Comparison of ENCODE assay signal across 8 cellular contexts in genomic region chr6:163711615-163712568, GRCh38.
DNase-seq lines count a peak whose midpoint lies in the region; ATAC-seq, FAIRE-seq and TF ChIP-seq lines count a peak whose summit lies in the region.

No MANE protein-coding gene starts in this region.

- H3K9me3 Mint-ChIP-seq in stimulated activated memory B cell treated with anti-CD40 and anti-IgM and Interleukin-4, amounts not matched to agents 10 μg/mL and 1 μg/mL and 100 μg/mL, for 72 hours = no peaks in the 10 kb centered on the region

- peak; percentile 41 for ATAC-seq in HG02642 (IDR thresholded peaks at IDR 0.05; ENCODE audit: poor library complexity, unreplicated experiment)
- peak; percentile 78 for ATAC-seq in Right ventricle myocardium superior (ENCODE audit: poor library complexity)
- ATAC-seq in stimulated activated memory B cell treated with anti-CD40 and anti-IgM and Interleukin-4, amounts not matched to agents 10 μg/mL and 1 μg/mL and 100 μg/mL, for 72 hours = peak; percentile 82

- intact Hi-C loops in Right ventricle myocardium superior (cut with DNase I) = no loop called here

- H3K36me3 Mint-ChIP-seq in stimulated activated memory B cell treated with anti-CD40 and anti-IgM and Interleukin-4, amounts not matched to agents 10 μg/mL and 1 μg/mL and 100 μg/mL, for 72 hours = no peaks in the 10 kb centered on the region

- FAIRE-seq in GM12892 (lab: Jason Lieb, UNC) = peak; percentile 81

- DNase-seq in GM12892 (ENCODE audit: insufficient read length) (peak; percentile 40), SK-N-DZ (ENCODE audit: low spot score) (peak; percentile 70), Right ventricle myocardium superior (peak; percentile 93), ACHN (no peak)
- DNase-seq in stimulated activated CD4-positive, alpha-beta T cell treated with anti-CD3 and anti-CD28 coated beads, Interleukin-1b, Interleukin-23, amount 100 ng/mL, for 48 hours = no peak
- no peak for DNase-seq in stimulated activated CD8-positive, alpha-beta memory T cell treated with anti-CD3 and anti-CD28 coated beads, Interleukin-4, amount 100 ng/mL, for 48 hours

- peak overlapping the region; percentile 44 for H3K4me3 Mint-ChIP-seq in stimulated activated memory B cell treated with anti-CD40 and anti-IgM and Interleukin-4, amounts not matched to agents 10 μg/mL and 1 μg/mL and 100 μg/mL, for 72 hours

- in situ Hi-C loops in ACHN (cut with HindIII; ENCODE audit: low pct_ligation_motif_present, low pct_unique_long_range_greater_than_20kb, low sequenced_read_pairs) = no loop called here

- H3K27ac Mint-ChIP-seq in stimulated activated memory B cell treated with anti-CD40 and anti-IgM and Interleukin-4, amounts not matched to agents 10 μg/mL and 1 μg/mL and 100 μg/mL, for 72 hours = peak overlapping the region; percentile 9

- peaks cover 83% of the 10 kb centered on the region for H3K4me1 Mint-ChIP-seq in stimulated activated memory B cell treated with anti-CD40 and anti-IgM and Interleukin-4, amounts not matched to agents 10 μg/mL and 1 μg/mL and 100 μg/mL, for 72 hours

- TF ChIP-seq POLR2A in GM12892 (IDR thresholded peaks at IDR 0.05; ENCODE audit: low read depth, low read length) = no peak

- H3K27me3 Mint-ChIP-seq in stimulated activated memory B cell treated with anti-CD40 and anti-IgM and Interleukin-4, amounts not matched to agents 10 μg/mL and 1 μg/mL and 100 μg/mL, for 72 hours = no peaks in the 10 kb centered on the region

Comparison
In these comparisons a context has a peak if more than half of its experiments do, and no peak if none do; other contexts are left out.
1. DNase-seq: peak in GM12892 (single experiment), SK-N-DZ (single experiment) and Right ventricle myocardium superior (single experiment); none in ACHN (single experiment), stimulated activated CD4-positive, alpha-beta T cell treated with anti-CD3 and anti-CD28 coated beads, Interleukin-1b, Interleukin-23, amount 100 ng/mL, for 48 hours (single experiment) and stimulated activated CD8-positive, alpha-beta memory T cell treated with anti-CD3 and anti-CD28 coated beads, Interleukin-4, amount 100 ng/mL, for 48 hours (single experiment).
2. Peak in every context shown above with its lines, with median percentiles within 50 percentile points of each other: ATAC-seq.